In genomic region chr13:62627226-62627625, GRCh38 we compare ENCODE assay signal across 24 cellular contexts.
"Had no signal": no experiment of that assay in that cellular context is flagged by ENCODE, and none has a peak within 500 bp of the region (broad histone marks: within the 10 kb centered on the region; RNA-seq: fewer than 3 reads in every experiment).

No MANE protein-coding gene starts in this region.

- H3K4me1 ChIP-seq: colonic mucosa, gastrocnemius medialis, parathyroid adenoma, prostate gland, right atrium auricular region, stomach, tibial artery, upper lobe of left lung, uterus had no signal

- H3K9me3 ChIP-seq: colonic mucosa, gastrocnemius medialis, prostate gland, right atrium auricular region, upper lobe of left lung, uterus had no signal

- ATAC-seq: esophagus mucosa; gastrocnemius medialis; left lobe of liver; mucosa of descending colon; naive thymus-derived CD4-positive, alpha-beta T cell; sciatic nerve; stimulated activated effector memory CD8-positive, alpha-beta T cell treated with anti-CD3 and anti-CD28 coated beads, Interleukin-12 subunit alpha, Interleukin-12 subunit beta, amount 100 ng/mL, for 72 hours had no signal

- H3K27ac ChIP-seq: colonic mucosa, epithelial cell of prostate, gastrocnemius medialis, parathyroid adenoma, prostate gland, right atrium auricular region, stomach, tibial artery, upper lobe of left lung, uterus had no signal

- H3K36me3 ChIP-seq: colonic mucosa, gastrocnemius medialis, prostate gland, right atrium auricular region, stomach, tibial artery, upper lobe of left lung, uterus had no signal

- H3K79me2 ChIP-seq: parathyroid adenoma had no signal

- H3K27me3 ChIP-seq: colonic mucosa, gastrocnemius medialis, right atrium auricular region, stomach, tibial artery, upper lobe of left lung, uterus had no signal

- FAIRE-seq: keratinocyte had no signal

- H3K4me3 ChIP-seq: colonic mucosa, gastrocnemius medialis, lung, mucosa of descending colon, prostate gland, right atrium auricular region, smooth muscle cell, stomach, tibial artery, upper lobe of left lung, uterus had no signal

- H3K9ac ChIP-seq: parathyroid adenoma had no signal

- DNase-seq: colonic mucosa; foreskin fibroblast; gastrocnemius medialis; head of caudate nucleus; naive thymus-derived CD4-positive, alpha-beta T cell; stimulated activated CD4-positive, alpha-beta T cell treated with anti-CD3 and anti-CD28 coated beads, Interleukin-2, amount 100 ng/mL, for 24 hours; stimulated activated CD4-positive, alpha-beta T cell treated with anti-CD3 and anti-CD28 coated beads, Interleukin-4, amount 100 ng/mL, for 24 hours; stimulated activated naive CD4-positive, alpha-beta T cell treated with Interleukin-2 at 50 U/mL for 16 hours; stomach; uterus had no signal

- H3K4me2 ChIP-seq: smooth muscle cell had no signal

- H2AFZ ChIP-seq: parathyroid adenoma had no signal
